ENCODE assay signal across 8 cellular contexts in genomic region chr17:49850772-49851386, GRCh38. TPM values are rescaled to one million over a fixed set of nuclear protein-coding genes. Genes with fewer than 3 reads are reported as not detected.
DNase-seq lines count a peak whose midpoint lies in the region; ATAC-seq and TF ChIP-seq lines count a peak whose summit lies in the region.

No MANE protein-coding gene starts in this region.

- H3K4me3 ChIP-seq in BLaER1, result peak overlapping the region; percentile 74
- H3K4me3 ChIP-seq in choroid plexus epithelial cell (ENCODE audit: low read depth, low read length), result peak overlapping the region; percentile 53
- H3K4me3 ChIP-seq in mucosa of rectum (ENCODE audit: low read length in 2 of 2), result peak overlapping the region; percentile 66 to 77

- peak; percentile 54 for DNase-seq in M059J (ENCODE audit: low read depth)
- DNase-seq in choroid plexus epithelial cell (ENCODE audit: low read depth), result no peak
- no peak for DNase-seq in NCI-H446 (lab: John Stamatoyannopoulos, UW)
- DNase-seq in NCI-H748 (lab: John Stamatoyannopoulos, UW; ENCODE audit: unreplicated experiment), result no peak
- no peak for DNase-seq in SIG-M5 (lab: John Stamatoyannopoulos, UW)

- H3K36me3 ChIP-seq in BLaER1, result peaks cover 14% of the 10 kb centered on the region
- peaks cover 0 to 2% of the 10 kb centered on the region in 2 donors for H3K36me3 ChIP-seq in mucosa of rectum (ENCODE audit: control insufficient read depth in 2 of 2, insufficient read depth in 2 of 2, low read length in 2 of 2)

- peak overlapping the region; percentile 77 for H3K9ac ChIP-seq in BLaER1
- H3K9ac ChIP-seq in mucosa of rectum (ENCODE audit: low read depth in 1 of 2, low read length in 2 of 2), result peak overlapping the region in 1 of 2 donors; percentile 57

- peaks cover 58% of the 10 kb centered on the region for H3K4me1 ChIP-seq in BLaER1
- H3K4me1 ChIP-seq in mucosa of rectum (ENCODE audit: control insufficient read depth in 2 of 2, insufficient read depth in 2 of 2, low read length in 2 of 2), result peaks cover 0 to 9% of the 10 kb centered on the region in 2 donors

- no peaks in the 10 kb centered on the region for H4K20me1 ChIP-seq in BLaER1

- no peaks in the 10 kb centered on the region for H3K27me3 ChIP-seq in BLaER1
- peaks cover 14% of the 10 kb centered on the region in 2 donors for H3K27me3 ChIP-seq in mucosa of rectum (ENCODE audit: control insufficient read depth in 2 of 2, insufficient read depth in 2 of 2, low read length in 2 of 2)

- ATAC-seq in GM21515 (IDR thresholded peaks at IDR 0.05; ENCODE audit: unreplicated experiment), result no peak

- H3K27ac ChIP-seq in BLaER1, result peak overlapping the region; percentile 80
- no peak overlapping the region for H3K27ac ChIP-seq in mucosa of rectum (ENCODE audit: low read depth in 2 of 2, low read length in 2 of 2)

- TF ChIP-seq CTCF in choroid plexus epithelial cell (conservative IDR thresholded peaks at IDR 0.05; ENCODE audit: low read depth, low read length), result no peak

- no peaks in the 10 kb centered on the region for H3K9me3 ChIP-seq in BLaER1
- H3K9me3 ChIP-seq in mucosa of rectum (ENCODE audit: control insufficient read depth in 2 of 2, low read length in 2 of 2), result no peaks in the 10 kb centered on the region

- peak overlapping the region; percentile 100 for H3K4me2 ChIP-seq in BLaER1

RNA-seq across cellular contexts. Expression of gene TAC4, which starts 3.0 kb away (rescaled TPM):
- not detected in 2 replicates for total RNA-seq in M059J (2014; rRNA removed; shearing (Covaris generic))
